8 cellular contexts compared by ENCODE assay signal in the genomic region with DNA sequence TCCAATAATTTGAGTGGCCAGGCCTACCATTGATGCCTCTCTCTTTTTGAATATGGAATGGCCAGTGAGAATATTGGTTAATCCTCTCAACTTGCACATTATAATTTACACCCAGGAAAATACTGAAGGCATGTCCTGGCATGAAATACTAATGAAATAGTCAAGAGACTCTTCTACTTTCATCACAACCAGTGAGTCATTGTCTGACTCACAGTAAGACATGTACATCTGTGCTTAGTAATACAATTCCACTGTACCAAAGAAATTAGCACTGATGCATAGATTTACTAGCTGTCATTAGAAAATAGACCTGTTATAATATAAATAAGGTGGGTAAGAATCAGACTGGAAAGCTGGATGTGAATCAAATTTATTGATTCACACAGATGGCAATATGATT. TPM values are rescaled to one million over a fixed set of nuclear protein-coding genes. Genes with fewer than 3 reads are reported as not detected.
DNase-seq lines count a peak whose midpoint lies in the region; ATAC-seq lines count a peak whose summit lies in the region.

No MANE protein-coding gene starts in this region.

- DNase-seq in GM04504 (ENCODE audit: low read depth) (peak; percentile 69), NCI-H510A (lab: John Stamatoyannopoulos, UW) (peak; percentile 1), iris pigment epithelial cell (ENCODE audit: low read depth) (peak; percentile 94), UCSD-AML1 (lab: John Stamatoyannopoulos, UW; ENCODE audit: unreplicated experiment) (no peak), mucosa of gallbladder (ENCODE audit: low spot score) (no peak), cardiac septum (ENCODE audit: low spot score) (no peak), NCI-H187 treated with DMSO at 0.1 percent for 48 hours (lab: John Stamatoyannopoulos, UW) (no peak)

- intact Hi-C loops in cardiac septum (cut with DNase I), result no loop called here

- peak; percentile 79 for ATAC-seq in HG02642 (IDR thresholded peaks at IDR 0.05; ENCODE audit: poor library complexity, unreplicated experiment)

RNA-seq across cellular contexts. Expression of gene KCNC2, which starts 31.6 kb away (rescaled TPM):
- not detected for total RNA-seq in mucosa of gallbladder
- not detected for total RNA-seq in cardiac septum

Comparison
In these comparisons a context has a peak if more than half of its experiments do, and no peak if none do; other contexts are left out.
1. DNase-seq: peak in GM04504 (single experiment), NCI-H510A (single experiment) and iris pigment epithelial cell (single experiment); none in UCSD-AML1 (single experiment), mucosa of gallbladder (single experiment), cardiac septum (single experiment) and NCI-H187 treated with DMSO at 0.1 percent for 48 hours (single experiment).